In the genomic region with DNA sequence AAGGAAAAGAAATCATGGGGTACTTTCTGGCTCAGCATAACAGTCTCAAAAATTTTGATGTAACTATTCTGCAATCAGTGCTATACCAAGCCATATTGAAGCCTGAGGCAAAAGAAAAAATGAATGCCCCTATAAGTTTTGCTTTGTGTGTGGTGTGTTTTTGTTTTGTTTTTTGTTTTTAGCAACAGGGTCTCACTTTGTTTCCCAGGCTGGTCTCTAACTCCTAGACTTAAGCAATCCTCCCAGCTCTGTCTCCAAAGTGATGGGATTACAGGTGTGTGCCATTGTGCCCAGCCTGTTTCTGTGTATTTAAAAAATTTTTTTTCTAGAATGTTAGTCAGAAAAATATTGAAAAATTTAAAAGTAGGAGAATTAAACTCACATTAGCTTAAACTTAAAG, we compare ENCODE assay signal across 27 cellular contexts.
"Had no signal": no experiment of that assay in that cellular context is flagged by ENCODE, and none has a peak within 500 bp of the region (broad histone marks: within the 10 kb centered on the region; RNA-seq: fewer than 3 reads in every experiment).

No MANE protein-coding gene starts in this region.

- H3K4me1 ChIP-seq: Peyer's patch, SJSA1 had no signal

- H3K27me3 ChIP-seq: brain microvascular endothelial cell, cardiac muscle cell, Peyer's patch, SJSA1 had no signal

- H3K9me3 Mint-ChIP-seq: activated CD4-positive, alpha-beta memory T cell treated with anti-CD3 and anti-CD28 coated beads for 36 hours; activated CD4-positive, alpha-beta T cell treated with anti-CD3 and anti-CD28 coated beads, Interleukin-2, amount 10 ng/mL, durations not matched to agents 7 days and 5 days; activated naive CD4-positive, alpha-beta T cell treated with anti-CD3 and anti-CD28 coated beads, Interleukin-2, amount 50 U/mL, for 72 hours; activated naive CD8-positive, alpha-beta T cell treated with anti-CD3 and anti-CD28 coated beads, Interleukin-2, amount 50 U/mL, for 24 hours; activated T-cell treated with anti-CD3 and anti-CD28 coated beads, Interleukin-2, amount 50 U/mL, for 4 hours; T-cell had no signal

- H3K27ac Mint-ChIP-seq: activated CD4-positive, alpha-beta memory T cell treated with anti-CD3 and anti-CD28 coated beads for 36 hours; activated CD4-positive, alpha-beta T cell treated with anti-CD3 and anti-CD28 coated beads, Interleukin-2, amount 10 ng/mL, durations not matched to agents 7 days and 5 days; activated naive CD4-positive, alpha-beta T cell treated with anti-CD3 and anti-CD28 coated beads, Interleukin-2, amount 50 U/mL, for 72 hours; activated naive CD8-positive, alpha-beta T cell treated with anti-CD3 and anti-CD28 coated beads, Interleukin-2, amount 50 U/mL, for 24 hours; T-cell had no signal

- H3K4me1 Mint-ChIP-seq: activated naive CD8-positive, alpha-beta T cell treated with anti-CD3 and anti-CD28 coated beads, Interleukin-2, amount 50 U/mL, for 24 hours; T-cell had no signal

- H3K27ac ChIP-seq: brain microvascular endothelial cell, cardiac muscle cell, Peyer's patch, SJSA1, VCaP had no signal

- H3K9me3 ChIP-seq: Peyer's patch, SJSA1 had no signal

- DNase-seq: activated CD4-positive, alpha-beta memory T cell treated with anti-CD3 and anti-CD28 coated beads for 36 hours; activated CD4-positive, alpha-beta T cell treated with anti-CD3 and anti-CD28 coated beads, Interleukin-2, amount 10 ng/mL, durations not matched to agents 7 days and 5 days; activated CD4-positive, CD25-positive, alpha-beta regulatory T cell; activated CD8-positive, alpha-beta memory T cell treated with anti-CD3 and anti-CD28 coated beads for 24 hours; activated effector memory CD4-positive, alpha-beta T cell treated with anti-CD3 and anti-CD28 coated beads, Interleukin-2, amount 50 U/mL, for 16 hours; activated naive CD4-positive, alpha-beta T cell treated with Interleukin-2 at 50 U/mL for 16 hours; activated naive CD8-positive, alpha-beta T cell treated with anti-CD3 and anti-CD28 coated beads, Interleukin-2, amount 50 U/mL, for 24 hours; activated T-cell treated with anti-CD3 and anti-CD28 coated beads, Interleukin-2, amount 50 U/mL, for 4 hours; amygdala; brain microvascular endothelial cell; NCI-H1105 treated with DMSO at 0.1 percent for 48 hours; NCI-H1436 treated with DMSO at 0.1 percent for 48 hours; NCI-H187 treated with DMSO at 0.1 percent for 48 hours; NCI-H2081 treated with DMSO at 0.1 percent for 48 hours; NCI-H446; NCI-H524; NCI-H748 treated with DMSO at 0.1 percent for 48 hours; OCI-M1; Peyer's patch; SHP77; T-cell; T-helper 2 cell; T1000 had no signal

- ATAC-seq: activated naive CD4-positive, alpha-beta T cell treated with anti-CD3 and anti-CD28 coated beads, Interleukin-2, amount 50 U/mL, for 72 hours; activated naive CD8-positive, alpha-beta T cell treated with anti-CD3 and anti-CD28 coated beads, Interleukin-2, amount 50 U/mL, for 24 hours; activated T-cell treated with anti-CD3 and anti-CD28 coated beads, Interleukin-2, amount 50 U/mL, for 4 hours; T-cell had no signal

- H3K27me3 Mint-ChIP-seq: activated CD4-positive, alpha-beta memory T cell treated with anti-CD3 and anti-CD28 coated beads for 36 hours; activated CD4-positive, alpha-beta T cell treated with anti-CD3 and anti-CD28 coated beads, Interleukin-2, amount 10 ng/mL, durations not matched to agents 7 days and 5 days; activated naive CD8-positive, alpha-beta T cell treated with anti-CD3 and anti-CD28 coated beads, Interleukin-2, amount 50 U/mL, for 24 hours; T-cell had no signal

- H3K4me3 ChIP-seq: cardiac muscle cell, Peyer's patch, SJSA1 had no signal

- H3K36me3 ChIP-seq: brain microvascular endothelial cell, cardiac muscle cell, Peyer's patch, SJSA1 had no signal

- H3K4me3 Mint-ChIP-seq: activated CD4-positive, alpha-beta memory T cell treated with anti-CD3 and anti-CD28 coated beads for 36 hours; activated CD4-positive, alpha-beta T cell treated with anti-CD3 and anti-CD28 coated beads, Interleukin-2, amount 10 ng/mL, durations not matched to agents 7 days and 5 days; activated naive CD8-positive, alpha-beta T cell treated with anti-CD3 and anti-CD28 coated beads, Interleukin-2, amount 50 U/mL, for 24 hours; activated T-cell treated with anti-CD3 and anti-CD28 coated beads, Interleukin-2, amount 50 U/mL, for 4 hours; T-cell had no signal

- H3K36me3 Mint-ChIP-seq: activated CD4-positive, alpha-beta memory T cell treated with anti-CD3 and anti-CD28 coated beads for 36 hours; activated naive CD4-positive, alpha-beta T cell treated with anti-CD3 and anti-CD28 coated beads, Interleukin-2, amount 50 U/mL, for 72 hours had no signal
